In the genomic region with DNA sequence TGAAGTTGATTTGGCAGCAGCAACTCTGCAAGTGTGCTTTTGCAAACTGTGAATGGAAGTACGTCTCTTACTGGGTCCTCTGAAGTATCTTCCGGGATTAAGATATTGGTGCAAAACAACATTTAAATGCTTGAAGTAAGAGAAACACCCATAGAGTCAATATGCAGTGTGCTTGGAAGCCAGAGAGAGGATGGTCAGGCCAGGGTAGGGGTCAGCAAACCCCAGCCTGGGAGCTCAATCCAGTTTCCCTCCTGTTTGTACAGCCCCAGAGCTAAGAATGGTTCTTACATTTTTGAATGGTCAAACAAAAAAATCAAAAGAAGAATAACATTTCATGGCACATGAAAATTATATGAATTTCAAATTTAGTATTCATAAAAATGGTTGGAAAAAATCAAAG, we compare ENCODE assay signal across 10 cellular contexts. TPM values are rescaled to one million over a fixed set of nuclear protein-coding genes. Genes with fewer than 3 reads are reported as not detected.
DNase-seq lines count a peak whose midpoint lies in the region; ATAC-seq and TF ChIP-seq lines count a peak whose summit lies in the region.
"Had no signal": no experiment of that assay in that cellular context is flagged by ENCODE, and none has a peak within 500 bp of the region (broad histone marks: within the 10 kb centered on the region; RNA-seq: fewer than 3 reads in every experiment).

No MANE protein-coding gene starts in this region.

- H3K36me3 Mint-ChIP-seq in activated naive CD4-positive, alpha-beta T cell treated with anti-CD3 and anti-CD28 coated beads, Interleukin-2, amount 50 U/mL, for 24 hours = no peaks in the 10 kb centered on the region
- H3K36me3 Mint-ChIP-seq in activated T-helper 17 cell treated with anti-CD3 and anti-CD28 coated beads, Interleukin-2, amount 50 U/mL, for 72 hours (ENCODE audit: low read depth) = no peaks in the 10 kb centered on the region

- TF ChIP-seq POLR2A in transverse colon (IDR thresholded peaks at IDR 0.05) = no peak

- H3K36me3 ChIP-seq in transverse colon = no peaks in the 10 kb centered on the region

- no peak for ATAC-seq in activated T-helper 17 cell treated with anti-CD3 and anti-CD28 coated beads, Interleukin-2, amount 50 U/mL, for 72 hours (replicated peaks)
- ATAC-seq in left lobe of liver = peak; percentile 28

- peaks cover 22% of the 10 kb centered on the region for H3K4me1 Mint-ChIP-seq in activated naive CD4-positive, alpha-beta T cell treated with anti-CD3 and anti-CD28 coated beads, Interleukin-2, amount 50 U/mL, for 24 hours
- peaks cover 7% of the 10 kb centered on the region for H3K4me1 Mint-ChIP-seq in activated T-helper 17 cell treated with anti-CD3 and anti-CD28 coated beads, Interleukin-2, amount 50 U/mL, for 72 hours

- DNase-seq in activated naive CD4-positive, alpha-beta T cell (lab: John Stamatoyannopoulos, UW) = no peak
- DNase-seq in left lobe of liver (ENCODE audit: low spot score) = no peak
- no peak for DNase-seq in transverse colon
- DNase-seq in NCI-H1048 (lab: John Stamatoyannopoulos, UW) = no peak
- DNase-seq in foreskin melanocyte = no peak
- no peak for DNase-seq in cerebellum (ENCODE audit: low spot score)
- DNase-seq: head of caudate nucleus had no signal

- no peaks in the 10 kb centered on the region for H3K9me3 ChIP-seq in transverse colon

- no peak for TF ChIP-seq CTCF in transverse colon (IDR thresholded peaks at IDR 0.05)

- H3K4me1 ChIP-seq in transverse colon = peaks cover 0 to 46% (median 35%) of the 10 kb centered on the region in 4 donors

- WGBS in transverse colon (ENCODE audit: low coverage in 1 of 2), 2 donors = 37 to 55% methylated on average over 2 of the region's 2 CpGs

- peak overlapping the region; percentile 88 for H3K4me3 Mint-ChIP-seq in activated naive CD4-positive, alpha-beta T cell treated with anti-CD3 and anti-CD28 coated beads, Interleukin-2, amount 50 U/mL, for 24 hours
- peak overlapping the region; percentile 81 for H3K4me3 Mint-ChIP-seq in activated T-helper 17 cell treated with anti-CD3 and anti-CD28 coated beads, Interleukin-2, amount 50 U/mL, for 72 hours

- H3K27ac Mint-ChIP-seq in activated naive CD4-positive, alpha-beta T cell treated with anti-CD3 and anti-CD28 coated beads, Interleukin-2, amount 50 U/mL, for 24 hours = no peak overlapping the region
- peak overlapping the region; percentile 89 for H3K27ac Mint-ChIP-seq in activated T-helper 17 cell treated with anti-CD3 and anti-CD28 coated beads, Interleukin-2, amount 50 U/mL, for 72 hours

- peak overlapping the region; percentile 73 to 82 (median 78) for H3K27ac ChIP-seq in transverse colon
- H3K27ac ChIP-seq: RWPE1 had no signal

- intact Hi-C loops in transverse colon (cut with DNase I; ENCODE audit: low total_unique reads) = no loop called here

- no peaks in the 10 kb centered on the region for H3K9me3 Mint-ChIP-seq in activated naive CD4-positive, alpha-beta T cell treated with anti-CD3 and anti-CD28 coated beads, Interleukin-2, amount 50 U/mL, for 24 hours
- no peaks in the 10 kb centered on the region for H3K9me3 Mint-ChIP-seq in activated T-helper 17 cell treated with anti-CD3 and anti-CD28 coated beads, Interleukin-2, amount 50 U/mL, for 72 hours

- H3K27me3 Mint-ChIP-seq in activated naive CD4-positive, alpha-beta T cell treated with anti-CD3 and anti-CD28 coated beads, Interleukin-2, amount 50 U/mL, for 24 hours = no peaks in the 10 kb centered on the region
- no peaks in the 10 kb centered on the region for H3K27me3 Mint-ChIP-seq in activated T-helper 17 cell treated with anti-CD3 and anti-CD28 coated beads, Interleukin-2, amount 50 U/mL, for 72 hours

- H3K4me3 ChIP-seq in transverse colon = peak overlapping the region in 3 of 4 donors; percentile 17 to 46 (median 19)

- in situ Hi-C loops in transverse colon (cut with MboI; ENCODE audit: low pct_ligation_motif_present in 1 of 4, low pct_unique_long_range_greater_than_20kb in 1 of 4, low sequenced_read_pairs in 3 of 4) = no loop called here

- H3K27me3 ChIP-seq in transverse colon = no peaks in the 10 kb centered on the region

- no peak for TF ChIP-seq EP300 in transverse colon (IDR thresholded peaks at IDR 0.05; ENCODE audit: low read depth)

RNA-seq across cellular contexts. Expression of a gene that starts 13.5 kb away (rescaled TPM):
- total RNA-seq in activated T-helper 17 cell treated with anti-CD3 and anti-CD28 coated beads, Interleukin-2, amount 50 U/mL, for 72 hours = under 1 TPM; 0.16 to 0.17 TPM
- 4.6 TPM for total RNA-seq in left lobe of liver
- 100 to 1,000 TPM in 1 of 4 donors, 10 to 100 TPM in 3; 24.9 to 109 (median 78.2) TPM for total RNA-seq in transverse colon
- total RNA-seq in cerebellum = 0.82 TPM
